ENCODE assay signal across 43 cellular contexts in genomic region chr16:17291289-17291688, GRCh38.
"Had no signal": no experiment of that assay in that cellular context is flagged by ENCODE, and none has a peak within 500 bp of the region (broad histone marks: within the 10 kb centered on the region; RNA-seq: fewer than 3 reads in every experiment).

No MANE protein-coding gene starts in this region.

- H3K27me3 Mint-ChIP-seq: activated CD4-positive, alpha-beta memory T cell treated with anti-CD3 and anti-CD28 coated beads, Interleukin-2, amount 10 ng/mL, durations not matched to agents 7 days and 5 days; activated CD4-positive, alpha-beta T cell treated with anti-CD3 and anti-CD28 coated beads for 36 hours; activated CD4-positive, alpha-beta T cell treated with anti-CD3 and anti-CD28 coated beads, Interleukin-2, amount 10 ng/mL, durations not matched to agents 7 days and 5 days; activated naive CD4-positive, alpha-beta T cell treated with anti-CD3 and anti-CD28 coated beads, Interleukin-2, amount 50 U/mL, for 24 hours; activated naive CD8-positive, alpha-beta T cell; activated naive CD8-positive, alpha-beta T cell treated with anti-CD3 and anti-CD28 coated beads, Interleukin-2, amount 10 ng/mL, durations not matched to agents 7 days and 5 days; activated naive CD8-positive, alpha-beta T cell treated with anti-CD3 and anti-CD28 coated beads, Interleukin-2, amount 50 U/mL, for 24 hours; brain; central memory CD8-positive, alpha-beta T cell had no signal

- H3K27ac Mint-ChIP-seq: activated CD4-positive, alpha-beta memory T cell treated with anti-CD3 and anti-CD28 coated beads, Interleukin-2, amount 10 ng/mL, durations not matched to agents 7 days and 5 days; activated CD4-positive, alpha-beta T cell treated with anti-CD3 and anti-CD28 coated beads for 36 hours; activated CD4-positive, alpha-beta T cell treated with anti-CD3 and anti-CD28 coated beads, Interleukin-2, amount 10 ng/mL, durations not matched to agents 7 days and 5 days; activated CD8-positive, alpha-beta T cell treated with anti-CD3 and anti-CD28 coated beads, Interleukin-2, amount 10 ng/mL, durations not matched to agents 7 days and 5 days; activated naive CD4-positive, alpha-beta T cell treated with anti-CD3 and anti-CD28 coated beads, Interleukin-2, amount 10 ng/mL, durations not matched to agents 7 days and 5 days; activated naive CD4-positive, alpha-beta T cell treated with anti-CD3 and anti-CD28 coated beads, Interleukin-2, amount 50 U/mL, for 24 hours; activated naive CD8-positive, alpha-beta T cell; activated naive CD8-positive, alpha-beta T cell treated with anti-CD3 and anti-CD28 coated beads, Interleukin-2, amount 50 U/mL, for 24 hours; activated T-cell treated with anti-CD3 and anti-CD28 coated beads, Interleukin-2, amount 50 U/mL, for 72 hours; activated T-helper 1 cell treated with anti-CD3 and anti-CD28 coated beads, Interleukin-12 subunit alpha, Interleukin-12 subunit beta, Interleukin-2, Interleukin-4 antibody, amounts not matched to agents 30 ng/mL and 10 ng/mL and 1 ng/mL, durations not matched to agents 14 hours and 24 hours and 36 hours; activated T-helper 2 cell treated with anti-CD3 and anti-CD28 coated beads, Interferon-gamma antibody, Interleukin-2, Interleukin-4, amounts not matched to agents 10 μg/mL and 5 μg/mL and 100 μg/mL, durations not matched to agents 14 hours and 24 hours and 36 hours; brain; T-helper 1 cell treated with Interleukin-12 subunit alpha and Interleukin-12 subunit beta and Interleukin-4 antibody, amounts not matched to agents 30 μg/mL and 1 μg/mL, for 36 hours; T-helper 2 cell treated with Interferon-gamma antibody and Interleukin-4, amounts not matched to agents 5 μg/mL and 100 μg/mL, for 36 hours; WTC11 had no signal

- H3K4me3 ChIP-seq: ascending aorta, cardiac muscle cell had no signal

- H3K36me3 Mint-ChIP-seq: brain, WTC11 had no signal

- H3K36me3 ChIP-seq: ascending aorta, cardiac muscle cell, WERI-Rb-1 had no signal

- H3K27ac ChIP-seq: cardiac muscle cell, WERI-Rb-1 had no signal

- H3K4me3 Mint-ChIP-seq: activated CD4-positive, alpha-beta memory T cell treated with anti-CD3 and anti-CD28 coated beads, Interleukin-2, amount 10 ng/mL, durations not matched to agents 7 days and 5 days; activated CD4-positive, alpha-beta T cell treated with anti-CD3 and anti-CD28 coated beads for 36 hours; activated CD4-positive, alpha-beta T cell treated with anti-CD3 and anti-CD28 coated beads, Interleukin-2, amount 10 ng/mL, durations not matched to agents 7 days and 5 days; activated CD8-positive, alpha-beta T cell treated with anti-CD3 and anti-CD28 coated beads, Interleukin-2, amount 10 ng/mL, durations not matched to agents 7 days and 5 days; activated naive CD4-positive, alpha-beta T cell treated with anti-CD3 and anti-CD28 coated beads, Interleukin-2, amount 10 ng/mL, durations not matched to agents 7 days and 5 days; activated naive CD4-positive, alpha-beta T cell treated with anti-CD3 and anti-CD28 coated beads, Interleukin-2, amount 50 U/mL, for 24 hours; activated naive CD8-positive, alpha-beta T cell; activated naive CD8-positive, alpha-beta T cell treated with anti-CD3 and anti-CD28 coated beads, Interleukin-2, amount 10 ng/mL, durations not matched to agents 7 days and 5 days; activated naive CD8-positive, alpha-beta T cell treated with anti-CD3 and anti-CD28 coated beads, Interleukin-2, amount 50 U/mL, for 24 hours; activated T-cell treated with anti-CD3 and anti-CD28 coated beads, Interleukin-2, amount 50 U/mL, for 4 hours; activated T-cell treated with anti-CD3 and anti-CD28 coated beads, Interleukin-2, amount 50 U/mL, for 72 hours; activated T-helper 1 cell treated with anti-CD3 and anti-CD28 coated beads, Interleukin-12 subunit alpha, Interleukin-12 subunit beta, Interleukin-2, Interleukin-4 antibody, amounts not matched to agents 30 ng/mL and 10 ng/mL and 1 ng/mL, durations not matched to agents 14 hours and 24 hours and 36 hours; brain; central memory CD8-positive, alpha-beta T cell; T-helper 1 cell treated with Interleukin-12 subunit alpha and Interleukin-12 subunit beta and Interleukin-4 antibody, amounts not matched to agents 30 μg/mL and 1 μg/mL, for 36 hours; T-helper 2 cell treated with Interferon-gamma antibody and Interleukin-4, amounts not matched to agents 5 μg/mL and 100 μg/mL, for 36 hours; WTC11 had no signal

- H3K9me3 ChIP-seq: ascending aorta had no signal

- H3K9me3 Mint-ChIP-seq: activated CD4-positive, alpha-beta memory T cell treated with anti-CD3 and anti-CD28 coated beads, Interleukin-2, amount 10 ng/mL, durations not matched to agents 7 days and 5 days; activated naive CD4-positive, alpha-beta T cell treated with anti-CD3 and anti-CD28 coated beads, Interleukin-2, amount 10 ng/mL, durations not matched to agents 7 days and 5 days; activated naive CD4-positive, alpha-beta T cell treated with anti-CD3 and anti-CD28 coated beads, Interleukin-2, amount 50 U/mL, for 24 hours; activated naive CD8-positive, alpha-beta T cell treated with anti-CD3 and anti-CD28 coated beads, Interleukin-2, amount 50 U/mL, for 24 hours; activated T-cell treated with anti-CD3 and anti-CD28 coated beads, Interleukin-2, amount 50 U/mL, for 72 hours; activated T-helper 1 cell treated with anti-CD3 and anti-CD28 coated beads, Interleukin-12 subunit alpha, Interleukin-12 subunit beta, Interleukin-2, Interleukin-4 antibody, amounts not matched to agents 30 ng/mL and 10 ng/mL and 1 ng/mL, durations not matched to agents 14 hours and 24 hours and 36 hours; activated T-helper 2 cell treated with anti-CD3 and anti-CD28 coated beads, Interferon-gamma antibody, Interleukin-2, Interleukin-4, amounts not matched to agents 10 μg/mL and 5 μg/mL and 100 μg/mL, durations not matched to agents 14 hours and 24 hours and 36 hours; central memory CD8-positive, alpha-beta T cell; T-helper 1 cell treated with Interleukin-12 subunit alpha and Interleukin-12 subunit beta and Interleukin-4 antibody, amounts not matched to agents 30 μg/mL and 1 μg/mL, for 36 hours; T-helper 2 cell treated with Interferon-gamma antibody and Interleukin-4, amounts not matched to agents 5 μg/mL and 100 μg/mL, for 36 hours; WTC11 had no signal

- DNase-seq: activated CD4-positive, alpha-beta memory T cell treated with anti-CD3 and anti-CD28 coated beads, Interleukin-2, amount 10 ng/mL, durations not matched to agents 7 days and 5 days; activated CD4-positive, alpha-beta T cell treated with anti-CD3 and anti-CD28 coated beads for 1 hour; activated CD4-positive, alpha-beta T cell treated with anti-CD3 and anti-CD28 coated beads for 36 hours; activated CD4-positive, alpha-beta T cell treated with anti-CD3 and anti-CD28 coated beads for 48 hours; activated CD4-positive, alpha-beta T cell treated with anti-CD3 and anti-CD28 coated beads, Interleukin-2, amount 10 ng/mL, durations not matched to agents 7 days and 5 days; activated CD4-positive, alpha-beta T cell treated with anti-CD3 and anti-CD28 coated beads, Interleukin-2, amount 50 U/mL, for 48 hours; activated CD4-positive, CD25-positive, alpha-beta regulatory T cell; activated CD8-positive, alpha-beta memory T cell treated with anti-CD3 and anti-CD28 coated beads for 24 hours; activated CD8-positive, alpha-beta memory T cell treated with anti-CD3 and anti-CD28 coated beads, Interleukin-2, amount 50 U/mL, for 4 hours; activated CD8-positive, alpha-beta T cell treated with anti-CD3 and anti-CD28 coated beads, Interleukin-2, amount 10 ng/mL, durations not matched to agents 7 days and 5 days; activated effector memory CD4-positive, alpha-beta T cell treated with Interleukin-2 at 50 U/mL for 16 hours; activated gamma-delta T cell; activated naive CD4-positive, alpha-beta T cell treated with anti-CD3 and anti-CD28 coated beads, Interleukin-2, amount 10 ng/mL, durations not matched to agents 7 days and 5 days; activated naive CD4-positive, alpha-beta T cell treated with Interleukin-2 at 50 U/mL for 16 hours; activated naive CD8-positive, alpha-beta T cell treated with anti-CD3 and anti-CD28 coated beads, Interleukin-2, amount 10 ng/mL, durations not matched to agents 7 days and 5 days; activated naive CD8-positive, alpha-beta T cell treated with anti-CD3 and anti-CD28 coated beads, Interleukin-2, amount 50 U/mL, for 24 hours; activated T-cell treated with anti-CD3 and anti-CD28 coated beads for 4 hours; activated T-cell treated with anti-CD3 and anti-CD28 coated beads, Interleukin-2, amount 50 U/mL, for 1 hour; activated T-cell treated with anti-CD3 and anti-CD28 coated beads, Interleukin-2, amount 50 U/mL, for 4 hours; activated T-cell treated with anti-CD3 and anti-CD28 coated beads, Interleukin-2, amount 50 U/mL, for 72 hours; amygdala; anterior cingulate cortex; caudate nucleus; cerebellar nuclear complex; SW 1271; T-helper 1 cell; T-helper 2 cell; T-helper 9 cell; WERI-Rb-1 had no signal

- H3K27me3 ChIP-seq: ascending aorta, cardiac muscle cell had no signal

- ATAC-seq: activated CD4-positive, alpha-beta T cell treated with anti-CD3 and anti-CD28 coated beads for 36 hours; activated CD4-positive, CD25-positive, alpha-beta regulatory T cell treated with anti-CD3 and anti-CD28 coated beads, Interleukin-2, amount 50 U/mL, for 24 hours; activated CD8-positive, alpha-beta T cell treated with anti-CD3 and anti-CD28 coated beads, Interleukin-2, amount 10 ng/mL, durations not matched to agents 7 days and 5 days; activated naive CD8-positive, alpha-beta T cell treated with anti-CD3 and anti-CD28 coated beads, Interleukin-2, amount 50 U/mL, for 24 hours; activated T-cell treated with anti-CD3 and anti-CD28 coated beads, Interleukin-2, amount 50 U/mL, for 4 hours; activated T-cell treated with anti-CD3 and anti-CD28 coated beads, Interleukin-2, amount 50 U/mL, for 72 hours; WTC11 had no signal

- FAIRE-seq: bronchial epithelial cell, TTC549 had no signal
